In the genomic region with DNA sequence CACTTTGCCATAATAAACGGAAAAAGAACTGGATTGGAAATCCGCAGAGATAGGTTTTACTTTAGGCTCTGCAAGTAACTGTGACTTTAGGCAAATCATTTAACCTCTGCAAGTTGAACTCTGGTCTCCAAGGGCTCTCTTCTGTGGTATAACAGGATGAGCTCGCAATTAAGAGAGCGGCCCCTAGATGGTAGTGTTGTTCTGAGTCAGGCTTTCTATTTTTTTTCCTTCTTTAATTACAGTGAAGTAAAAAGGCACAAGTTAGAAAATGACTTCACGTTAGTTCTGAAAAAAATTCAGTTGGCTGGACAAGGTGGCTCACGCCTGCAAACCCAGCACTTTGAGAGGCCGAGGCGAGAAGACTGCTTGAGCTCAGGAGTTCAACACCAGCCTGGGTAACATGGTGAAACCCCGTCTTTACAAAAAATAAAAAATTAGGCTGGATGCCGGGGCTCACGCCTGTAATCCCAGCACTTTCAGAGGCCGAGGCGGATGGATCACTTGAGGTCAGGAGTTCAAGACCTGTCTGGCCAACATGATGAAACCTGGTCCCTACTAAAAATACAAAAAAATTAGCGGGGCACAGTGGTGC, we compare ENCODE assay signal across 8 cellular contexts. TPM values are rescaled to one million over a fixed set of nuclear protein-coding genes. Genes with fewer than 3 reads are reported as not detected.
DNase-seq lines count a peak whose midpoint lies in the region; ATAC-seq and TF ChIP-seq lines count a peak whose summit lies in the region.

No MANE protein-coding gene starts in this region.

- no TSS peak for BruUV-seq in Calu3 (replicated peaks; lab: Mats Ljungman, UMichigan)

- peaks cover 0 to 19% (median 8%) of the 10 kb centered on the region in 4 donors for H3K36me3 ChIP-seq in transverse colon

- peak overlapping the region in 1 of 4 donors; percentile 14 for H3K27ac ChIP-seq in transverse colon

- peaks cover 7% of the 10 kb centered on the region for H3K36me3 Mint-ChIP-seq in Calu3 (ENCODE audit: insufficient read depth, unreplicated experiment)
- peaks cover 4% of the 10 kb centered on the region for H3K36me3 Mint-ChIP-seq in activated CD4-positive, alpha-beta T cell treated with anti-CD3 and anti-CD28 coated beads, Interleukin-2, amount 10 ng/mL, durations not matched to agents 24 days and 14 days (ENCODE audit: low read depth)

- peak; percentile 58 for DNase-seq in Calu3
- peak; percentile 38 for DNase-seq in GM19240 (ENCODE audit: insufficient read length, low spot score)
- peak; percentile 48 for DNase-seq in NCI-H2227 treated with DMSO at 0.1 percent for 48 hours (lab: John Stamatoyannopoulos, UW)
- peak; percentile 87 for DNase-seq in activated CD4-positive, alpha-beta T cell treated with anti-CD3 and anti-CD28 coated beads, Interleukin-2, amount 10 ng/mL, durations not matched to agents 24 days and 14 days
- DNase-seq in epithelial cell of proximal tubule (ENCODE audit: low read depth), result no peak
- peak; percentile 78 for DNase-seq in myocyte (ENCODE audit: low read depth)
- DNase-seq in transverse colon, result peak; percentile 63

- TF ChIP-seq POLR2A in transverse colon (IDR thresholded peaks at IDR 0.05), result no peak

- CTCF ChIA-PET in Calu3 (lab: Charles Lee), result interaction anchor here (0.7 to 1.0 kb wide), 4 partner anchors 186 to 527 kb away, joined by 3 to 4 read pairs (median 4); no protein-coding TSS in a partner anchor

- TF ChIP-seq CTCF in Calu3 (IDR thresholded peaks at IDR 0.05; ENCODE audit: unreplicated experiment), result peak; percentile 46
- peak; percentile 85 for TF ChIP-seq CTCF in epithelial cell of proximal tubule (conservative IDR thresholded peaks at IDR 0.05; ENCODE audit: low read depth, low read length)
- TF ChIP-seq CTCF in transverse colon (IDR thresholded peaks at IDR 0.05), result peak; percentile 55 to 72 (median 63)

- intact Hi-C loops in Calu3 (cut with micrococcal nuclease; ENCODE audit: unreplicated experiment) (loop anchor here (1.0 kb wide), 2 partner anchors 245 to 495 kb away; no protein-coding TSS in a partner anchor), transverse colon (cut with DNase I; ENCODE audit: low total_unique reads) (loop anchor here (5.0 kb wide), 1 partner anchor 245 kb away; no protein-coding TSS in a partner anchor)
- intact Hi-C loops in activated CD4-positive, alpha-beta T cell treated with anti-CD3 and anti-CD28 coated beads, Interleukin-2, amount 10 ng/mL, durations not matched to agents 24 days and 14 days (cut with micrococcal nuclease), result loop anchor here (1.0 to 10.0 kb wide), 4 partner anchors 245 to 1657 kb away; a partner anchor contains a TSS

- in situ Hi-C loops in transverse colon (cut with MboI; ENCODE audit: low pct_ligation_motif_present in 1 of 4, low pct_unique_long_range_greater_than_20kb in 1 of 4, low sequenced_read_pairs in 3 of 4), result loop anchor here in 3 of 4 donors (25.0 kb wide), 2 partner anchors 245 to 495 kb away; no protein-coding TSS in a partner anchor

- no peak for TF ChIP-seq EP300 in transverse colon (IDR thresholded peaks at IDR 0.05; ENCODE audit: low read depth)

- H3K4me3 Mint-ChIP-seq in Calu3 (ENCODE audit: low read depth, unreplicated experiment), result no peak overlapping the region
- no peak overlapping the region for H3K4me3 Mint-ChIP-seq in activated CD4-positive, alpha-beta T cell treated with anti-CD3 and anti-CD28 coated beads, Interleukin-2, amount 10 ng/mL, durations not matched to agents 24 days and 14 days

- H3K4me3 ChIP-seq in epithelial cell of proximal tubule (ENCODE audit: low read depth, low read length) (no peak overlapping the region), transverse colon (no peak overlapping the region)

- no peaks in the 10 kb centered on the region for H3K4me1 ChIP-seq in transverse colon

- WGBS in transverse colon (ENCODE audit: low coverage in 1 of 2), 2 donors, result 41 to 46% methylated on average over 11 to 14 of the region's 14 CpGs

- H3K27me3 ChIP-seq in transverse colon, result no peaks in the 10 kb centered on the region

- no peak overlapping the region for H3K27ac Mint-ChIP-seq in Calu3 (ENCODE audit: unreplicated experiment)
- H3K27ac Mint-ChIP-seq in activated CD4-positive, alpha-beta T cell treated with anti-CD3 and anti-CD28 coated beads, Interleukin-2, amount 10 ng/mL, durations not matched to agents 24 days and 14 days, result no peak overlapping the region

- peak; percentile 93 for ATAC-seq in HG03159 (IDR thresholded peaks at IDR 0.05; ENCODE audit: unreplicated experiment)

- H3K9me3 ChIP-seq in transverse colon, result no peaks in the 10 kb centered on the region

- no peaks in the 10 kb centered on the region for H3K4me1 Mint-ChIP-seq in Calu3 (ENCODE audit: low read depth, unreplicated experiment)
- H3K4me1 Mint-ChIP-seq in activated CD4-positive, alpha-beta T cell treated with anti-CD3 and anti-CD28 coated beads, Interleukin-2, amount 10 ng/mL, durations not matched to agents 24 days and 14 days, result peaks cover 5% of the 10 kb centered on the region

- H3K27me3 Mint-ChIP-seq in Calu3 (ENCODE audit: unreplicated experiment), result no peaks in the 10 kb centered on the region
- H3K27me3 Mint-ChIP-seq in activated CD4-positive, alpha-beta T cell treated with anti-CD3 and anti-CD28 coated beads, Interleukin-2, amount 10 ng/mL, durations not matched to agents 24 days and 14 days, result no peaks in the 10 kb centered on the region

- no peaks in the 10 kb centered on the region for H3K9me3 Mint-ChIP-seq in Calu3 (ENCODE audit: low read depth, unreplicated experiment)
- H3K9me3 Mint-ChIP-seq in activated CD4-positive, alpha-beta T cell treated with anti-CD3 and anti-CD28 coated beads, Interleukin-2, amount 10 ng/mL, durations not matched to agents 24 days and 14 days, result no peaks in the 10 kb centered on the region

RNA-seq across cellular contexts. Expression of a gene that starts 18.0 kb away (rescaled TPM):
- total RNA-seq in Calu3 (2022) (734 and 862 TPM in 2 replicates), epithelial cell of proximal tubule (3,250 and 3,667 TPM in 2 replicates), myocyte (2,828 and 3,584 TPM in 2 replicates), transverse colon (1,000 to 10,000 TPM in 3 of 4 donors, 100 to 1,000 TPM in 1; 905 to 2,947 (median 1,612) TPM)
- 1,850 and 1,855 TPM in 2 replicates for total RNA-seq in activated CD4-positive, alpha-beta T cell treated with anti-CD3 and anti-CD28 coated beads, Interleukin-2, amount 10 ng/mL, durations not matched to agents 24 days and 14 days
- polyA plus RNA-seq in myocyte (2012), result 1,287 TPM
